Comparison of ENCODE assay signal across 1 cellular context in the genomic region with DNA sequence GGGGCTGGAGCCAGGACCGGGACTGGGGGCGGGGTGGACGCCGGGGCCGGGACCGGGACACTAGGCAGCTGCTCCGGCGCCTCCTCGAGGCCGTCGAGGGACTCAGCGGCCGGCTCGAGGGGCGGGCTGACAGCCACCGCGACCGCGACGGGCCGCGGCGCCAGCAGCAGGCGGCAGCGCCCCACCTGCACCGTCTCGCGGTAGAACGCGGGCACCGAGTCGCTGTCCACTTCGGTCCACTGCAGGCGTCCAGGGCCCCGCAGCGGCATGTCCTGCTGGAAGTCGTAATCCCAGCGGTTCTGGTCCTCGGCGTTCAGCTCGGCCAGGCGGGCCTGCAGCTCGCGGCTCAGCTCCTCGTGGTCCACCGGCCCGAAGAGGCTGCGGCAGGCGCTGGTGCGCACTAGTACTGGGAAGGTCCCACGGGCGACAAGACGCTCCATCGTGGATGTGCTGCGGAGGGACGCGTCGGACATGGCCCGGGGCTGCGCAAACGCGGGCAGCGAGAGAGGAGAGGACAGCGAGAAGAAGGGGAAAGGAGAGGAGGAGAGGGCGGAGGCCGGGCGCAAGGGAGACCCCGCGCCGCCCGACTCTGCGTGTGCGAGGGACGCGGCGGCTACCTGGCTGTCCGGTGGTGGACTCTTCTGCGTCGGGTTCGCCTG.
A peak's percentile ranks its signal among the peaks of the same experiment; 100 is the strongest.
TF ChIP-seq lines count a peak whose summit lies in the region.

No MANE protein-coding gene starts in this region.

TF ChIP-seq in K562, 482 proteins besides CTCF, POLR2A, EP300 and RAD21 (continued from another document and continues in another):
- TF ChIP-seq ZNF280B (CRISPR knock-in tag; IDR thresholded peaks at IDR 0.05) (no peak), NCOA6 (IDR thresholded peaks at IDR 0.05) (no peak; the same call in none of the 2 replicates), ZNF232 (CRISPR knock-in tag; IDR thresholded peaks at IDR 0.05) (peak; percentile 96), ZNF282 (CRISPR knock-in tag; IDR thresholded peaks at IDR 0.05) (peak; percentile 87; the same call in 1 of the 2 replicates), FOSL1 (tag; conservative IDR thresholded peaks at IDR 0.05) (no peak), ESRRA (IDR thresholded peaks at IDR 0.05; ENCODE audit: borderline replicate concordance, low read depth) (peak; percentile 24; the same call in 1 of the 2 replicates), PCBP2 (IDR thresholded peaks at IDR 0.05; ENCODE audit: low read depth, low read length, poor library complexity, severe bottlenecking) (no peak), ZNF699 (CRISPR knock-in tag; IDR thresholded peaks at IDR 0.05; ENCODE audit: insufficient replicate concordance) (no peak), SRSF9 (IDR thresholded peaks at IDR 0.05; ENCODE audit: borderline replicate concordance, low read depth, low read length) (no peak), PURB (CRISPR knock-in tag; IDR thresholded peaks at IDR 0.05; ENCODE audit: low read depth) (no peak), ZNF277 (CRISPR knock-in tag; IDR thresholded peaks at IDR 0.05; ENCODE audit: borderline replicate concordance) (no peak), COPS2 (conservative IDR thresholded peaks at IDR 0.05) (no peak), ZFP30 (CRISPR knock-in tag; IDR thresholded peaks at IDR 0.05; ENCODE audit: borderline replicate concordance) (no peak), U2AF1 (optimal IDR thresholded peaks at IDR 0.05; ENCODE audit: low read depth, low read length) (no peak), ZNF445 (CRISPR knock-in tag; IDR thresholded peaks at IDR 0.05; ENCODE audit: low read depth) (no peak), MAZ (CRISPR knock-in tag; conservative IDR thresholded peaks at IDR 0.05 in 1 of 2, IDR thresholded peaks at IDR 0.05 in 1 of 2) (peak; percentile 9 to 64)
- TF ChIP-seq, protein P1, sequence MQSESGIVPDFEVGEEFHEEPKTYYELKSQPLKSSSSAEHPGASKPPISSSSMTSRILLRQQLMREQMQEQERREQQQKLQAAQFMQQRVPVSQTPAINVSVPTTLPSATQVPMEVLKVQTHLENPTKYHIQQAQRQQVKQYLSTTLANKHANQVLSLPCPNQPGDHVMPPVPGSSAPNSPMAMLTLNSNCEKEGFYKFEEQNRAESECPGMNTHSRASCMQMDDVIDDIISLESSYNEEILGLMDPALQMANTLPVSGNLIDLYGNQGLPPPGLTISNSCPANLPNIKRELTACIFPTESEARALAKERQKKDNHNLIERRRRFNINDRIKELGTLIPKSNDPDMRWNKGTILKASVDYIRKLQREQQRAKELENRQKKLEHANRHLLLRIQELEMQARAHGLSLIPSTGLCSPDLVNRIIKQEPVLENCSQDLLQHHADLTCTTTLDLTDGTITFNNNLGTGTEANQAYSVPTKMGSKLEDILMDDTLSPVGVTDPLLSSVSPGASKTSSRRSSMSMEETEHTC (IDR thresholded peaks at IDR 0.05) = no peak
- TF ChIP-seq, protein P2, sequence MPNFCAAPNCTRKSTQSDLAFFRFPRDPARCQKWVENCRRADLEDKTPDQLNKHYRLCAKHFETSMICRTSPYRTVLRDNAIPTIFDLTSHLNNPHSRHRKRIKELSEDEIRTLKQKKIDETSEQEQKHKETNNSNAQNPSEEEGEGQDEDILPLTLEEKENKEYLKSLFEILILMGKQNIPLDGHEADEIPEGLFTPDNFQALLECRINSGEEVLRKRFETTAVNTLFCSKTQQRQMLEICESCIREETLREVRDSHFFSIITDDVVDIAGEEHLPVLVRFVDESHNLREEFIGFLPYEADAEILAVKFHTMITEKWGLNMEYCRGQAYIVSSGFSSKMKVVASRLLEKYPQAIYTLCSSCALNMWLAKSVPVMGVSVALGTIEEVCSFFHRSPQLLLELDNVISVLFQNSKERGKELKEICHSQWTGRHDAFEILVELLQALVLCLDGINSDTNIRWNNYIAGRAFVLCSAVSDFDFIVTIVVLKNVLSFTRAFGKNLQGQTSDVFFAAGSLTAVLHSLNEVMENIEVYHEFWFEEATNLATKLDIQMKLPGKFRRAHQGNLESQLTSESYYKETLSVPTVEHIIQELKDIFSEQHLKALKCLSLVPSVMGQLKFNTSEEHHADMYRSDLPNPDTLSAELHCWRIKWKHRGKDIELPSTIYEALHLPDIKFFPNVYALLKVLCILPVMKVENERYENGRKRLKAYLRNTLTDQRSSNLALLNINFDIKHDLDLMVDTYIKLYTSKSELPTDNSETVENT (CRISPR knock-in tag; IDR thresholded peaks at IDR 0.05) = peak; percentile 38; the same call in 1 of the 2 replicates
- TF ChIP-seq, protein P3, sequence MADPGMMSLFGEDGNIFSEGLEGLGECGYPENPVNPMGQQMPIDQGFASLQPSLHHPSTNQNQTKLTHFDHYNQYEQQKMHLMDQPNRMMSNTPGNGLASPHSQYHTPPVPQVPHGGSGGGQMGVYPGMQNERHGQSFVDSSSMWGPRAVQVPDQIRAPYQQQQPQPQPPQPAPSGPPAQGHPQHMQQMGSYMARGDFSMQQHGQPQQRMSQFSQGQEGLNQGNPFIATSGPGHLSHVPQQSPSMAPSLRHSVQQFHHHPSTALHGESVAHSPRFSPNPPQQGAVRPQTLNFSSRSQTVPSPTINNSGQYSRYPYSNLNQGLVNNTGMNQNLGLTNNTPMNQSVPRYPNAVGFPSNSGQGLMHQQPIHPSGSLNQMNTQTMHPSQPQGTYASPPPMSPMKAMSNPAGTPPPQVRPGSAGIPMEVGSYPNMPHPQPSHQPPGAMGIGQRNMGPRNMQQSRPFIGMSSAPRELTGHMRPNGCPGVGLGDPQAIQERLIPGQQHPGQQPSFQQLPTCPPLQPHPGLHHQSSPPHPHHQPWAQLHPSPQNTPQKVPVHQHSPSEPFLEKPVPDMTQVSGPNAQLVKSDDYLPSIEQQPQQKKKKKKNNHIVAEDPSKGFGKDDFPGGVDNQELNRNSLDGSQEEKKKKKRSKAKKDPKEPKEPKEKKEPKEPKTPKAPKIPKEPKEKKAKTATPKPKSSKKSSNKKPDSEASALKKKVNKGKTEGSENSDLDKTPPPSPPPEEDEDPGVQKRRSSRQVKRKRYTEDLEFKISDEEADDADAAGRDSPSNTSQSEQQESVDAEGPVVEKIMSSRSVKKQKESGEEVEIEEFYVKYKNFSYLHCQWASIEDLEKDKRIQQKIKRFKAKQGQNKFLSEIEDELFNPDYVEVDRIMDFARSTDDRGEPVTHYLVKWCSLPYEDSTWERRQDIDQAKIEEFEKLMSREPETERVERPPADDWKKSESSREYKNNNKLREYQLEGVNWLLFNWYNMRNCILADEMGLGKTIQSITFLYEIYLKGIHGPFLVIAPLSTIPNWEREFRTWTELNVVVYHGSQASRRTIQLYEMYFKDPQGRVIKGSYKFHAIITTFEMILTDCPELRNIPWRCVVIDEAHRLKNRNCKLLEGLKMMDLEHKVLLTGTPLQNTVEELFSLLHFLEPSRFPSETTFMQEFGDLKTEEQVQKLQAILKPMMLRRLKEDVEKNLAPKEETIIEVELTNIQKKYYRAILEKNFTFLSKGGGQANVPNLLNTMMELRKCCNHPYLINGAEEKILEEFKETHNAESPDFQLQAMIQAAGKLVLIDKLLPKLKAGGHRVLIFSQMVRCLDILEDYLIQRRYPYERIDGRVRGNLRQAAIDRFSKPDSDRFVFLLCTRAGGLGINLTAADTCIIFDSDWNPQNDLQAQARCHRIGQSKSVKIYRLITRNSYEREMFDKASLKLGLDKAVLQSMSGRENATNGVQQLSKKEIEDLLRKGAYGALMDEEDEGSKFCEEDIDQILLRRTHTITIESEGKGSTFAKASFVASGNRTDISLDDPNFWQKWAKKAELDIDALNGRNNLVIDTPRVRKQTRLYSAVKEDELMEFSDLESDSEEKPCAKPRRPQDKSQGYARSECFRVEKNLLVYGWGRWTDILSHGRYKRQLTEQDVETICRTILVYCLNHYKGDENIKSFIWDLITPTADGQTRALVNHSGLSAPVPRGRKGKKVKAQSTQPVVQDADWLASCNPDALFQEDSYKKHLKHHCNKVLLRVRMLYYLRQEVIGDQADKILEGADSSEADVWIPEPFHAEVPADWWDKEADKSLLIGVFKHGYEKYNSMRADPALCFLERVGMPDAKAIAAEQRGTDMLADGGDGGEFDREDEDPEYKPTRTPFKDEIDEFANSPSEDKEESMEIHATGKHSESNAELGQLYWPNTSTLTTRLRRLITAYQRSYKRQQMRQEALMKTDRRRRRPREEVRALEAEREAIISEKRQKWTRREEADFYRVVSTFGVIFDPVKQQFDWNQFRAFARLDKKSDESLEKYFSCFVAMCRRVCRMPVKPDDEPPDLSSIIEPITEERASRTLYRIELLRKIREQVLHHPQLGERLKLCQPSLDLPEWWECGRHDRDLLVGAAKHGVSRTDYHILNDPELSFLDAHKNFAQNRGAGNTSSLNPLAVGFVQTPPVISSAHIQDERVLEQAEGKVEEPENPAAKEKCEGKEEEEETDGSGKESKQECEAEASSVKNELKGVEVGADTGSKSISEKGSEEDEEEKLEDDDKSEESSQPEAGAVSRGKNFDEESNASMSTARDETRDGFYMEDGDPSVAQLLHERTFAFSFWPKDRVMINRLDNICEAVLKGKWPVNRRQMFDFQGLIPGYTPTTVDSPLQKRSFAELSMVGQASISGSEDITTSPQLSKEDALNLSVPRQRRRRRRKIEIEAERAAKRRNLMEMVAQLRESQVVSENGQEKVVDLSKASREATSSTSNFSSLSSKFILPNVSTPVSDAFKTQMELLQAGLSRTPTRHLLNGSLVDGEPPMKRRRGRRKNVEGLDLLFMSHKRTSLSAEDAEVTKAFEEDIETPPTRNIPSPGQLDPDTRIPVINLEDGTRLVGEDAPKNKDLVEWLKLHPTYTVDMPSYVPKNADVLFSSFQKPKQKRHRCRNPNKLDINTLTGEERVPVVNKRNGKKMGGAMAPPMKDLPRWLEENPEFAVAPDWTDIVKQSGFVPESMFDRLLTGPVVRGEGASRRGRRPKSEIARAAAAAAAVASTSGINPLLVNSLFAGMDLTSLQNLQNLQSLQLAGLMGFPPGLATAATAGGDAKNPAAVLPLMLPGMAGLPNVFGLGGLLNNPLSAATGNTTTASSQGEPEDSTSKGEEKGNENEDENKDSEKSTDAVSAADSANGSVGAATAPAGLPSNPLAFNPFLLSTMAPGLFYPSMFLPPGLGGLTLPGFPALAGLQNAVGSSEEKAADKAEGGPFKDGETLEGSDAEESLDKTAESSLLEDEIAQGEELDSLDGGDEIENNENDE (IDR thresholded peaks at IDR 0.05; ENCODE audit: low read depth, low read length) = no peak
- TF ChIP-seq, protein P4, sequence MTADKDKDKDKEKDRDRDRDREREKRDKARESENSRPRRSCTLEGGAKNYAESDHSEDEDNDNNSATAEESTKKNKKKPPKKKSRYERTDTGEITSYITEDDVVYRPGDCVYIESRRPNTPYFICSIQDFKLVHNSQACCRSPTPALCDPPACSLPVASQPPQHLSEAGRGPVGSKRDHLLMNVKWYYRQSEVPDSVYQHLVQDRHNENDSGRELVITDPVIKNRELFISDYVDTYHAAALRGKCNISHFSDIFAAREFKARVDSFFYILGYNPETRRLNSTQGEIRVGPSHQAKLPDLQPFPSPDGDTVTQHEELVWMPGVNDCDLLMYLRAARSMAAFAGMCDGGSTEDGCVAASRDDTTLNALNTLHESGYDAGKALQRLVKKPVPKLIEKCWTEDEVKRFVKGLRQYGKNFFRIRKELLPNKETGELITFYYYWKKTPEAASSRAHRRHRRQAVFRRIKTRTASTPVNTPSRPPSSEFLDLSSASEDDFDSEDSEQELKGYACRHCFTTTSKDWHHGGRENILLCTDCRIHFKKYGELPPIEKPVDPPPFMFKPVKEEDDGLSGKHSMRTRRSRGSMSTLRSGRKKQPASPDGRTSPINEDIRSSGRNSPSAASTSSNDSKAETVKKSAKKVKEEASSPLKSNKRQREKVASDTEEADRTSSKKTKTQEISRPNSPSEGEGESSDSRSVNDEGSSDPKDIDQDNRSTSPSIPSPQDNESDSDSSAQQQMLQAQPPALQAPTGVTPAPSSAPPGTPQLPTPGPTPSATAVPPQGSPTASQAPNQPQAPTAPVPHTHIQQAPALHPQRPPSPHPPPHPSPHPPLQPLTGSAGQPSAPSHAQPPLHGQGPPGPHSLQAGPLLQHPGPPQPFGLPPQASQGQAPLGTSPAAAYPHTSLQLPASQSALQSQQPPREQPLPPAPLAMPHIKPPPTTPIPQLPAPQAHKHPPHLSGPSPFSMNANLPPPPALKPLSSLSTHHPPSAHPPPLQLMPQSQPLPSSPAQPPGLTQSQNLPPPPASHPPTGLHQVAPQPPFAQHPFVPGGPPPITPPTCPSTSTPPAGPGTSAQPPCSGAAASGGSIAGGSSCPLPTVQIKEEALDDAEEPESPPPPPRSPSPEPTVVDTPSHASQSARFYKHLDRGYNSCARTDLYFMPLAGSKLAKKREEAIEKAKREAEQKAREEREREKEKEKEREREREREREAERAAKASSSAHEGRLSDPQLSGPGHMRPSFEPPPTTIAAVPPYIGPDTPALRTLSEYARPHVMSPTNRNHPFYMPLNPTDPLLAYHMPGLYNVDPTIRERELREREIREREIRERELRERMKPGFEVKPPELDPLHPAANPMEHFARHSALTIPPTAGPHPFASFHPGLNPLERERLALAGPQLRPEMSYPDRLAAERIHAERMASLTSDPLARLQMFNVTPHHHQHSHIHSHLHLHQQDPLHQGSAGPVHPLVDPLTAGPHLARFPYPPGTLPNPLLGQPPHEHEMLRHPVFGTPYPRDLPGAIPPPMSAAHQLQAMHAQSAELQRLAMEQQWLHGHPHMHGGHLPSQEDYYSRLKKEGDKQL (CRISPR knock-in tag; IDR thresholded peaks at IDR 0.05; ENCODE audit: borderline replicate concordance) = no peak
